8 cellular contexts compared by ENCODE assay signal in the genomic region with DNA sequence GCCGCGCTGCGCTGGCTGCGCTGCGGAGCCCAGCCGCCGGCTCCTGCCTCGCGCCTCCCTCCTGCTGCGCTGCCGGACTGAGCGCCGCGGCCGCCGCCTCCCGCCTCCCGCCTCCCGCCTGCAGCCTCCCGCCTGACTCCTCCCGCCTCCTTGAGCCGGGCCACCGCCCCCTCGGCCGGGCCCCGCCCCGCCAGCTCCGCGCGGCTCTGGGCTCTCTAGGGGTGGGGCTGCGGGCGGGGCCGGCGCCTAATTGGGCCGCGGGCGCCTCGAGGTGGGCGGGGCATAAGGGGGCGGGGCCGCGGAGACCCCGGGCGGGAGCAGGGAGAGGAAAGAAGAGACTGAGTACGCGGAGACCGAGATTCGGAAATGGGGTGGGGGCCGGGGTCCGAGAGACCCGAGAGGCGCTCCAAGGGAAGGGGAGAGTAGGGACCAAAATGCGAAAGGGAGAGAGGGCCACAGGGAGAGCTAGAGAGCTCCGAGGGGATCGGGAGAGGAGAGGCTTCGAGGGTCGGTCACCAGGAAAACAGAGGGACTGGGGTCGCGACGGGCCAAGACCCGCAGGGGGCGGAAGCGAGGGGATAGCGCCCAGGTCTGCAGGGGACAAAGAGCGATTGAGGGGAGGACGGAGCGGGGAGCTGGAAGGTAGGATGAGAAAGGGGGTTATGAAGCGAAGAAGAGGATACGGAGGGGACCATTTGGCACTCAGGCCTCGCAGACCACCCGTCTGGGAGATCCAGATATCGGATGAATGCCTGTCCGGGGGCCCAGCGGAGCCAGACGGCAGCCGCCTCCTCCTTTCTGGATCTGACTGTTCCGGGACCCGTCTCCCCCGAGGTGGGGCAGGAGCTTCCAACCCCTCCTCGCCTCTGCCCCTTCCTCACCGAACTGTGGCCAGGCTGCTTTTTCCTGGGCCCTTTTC. TPM values are rescaled to one million over a fixed set of nuclear protein-coding genes. Genes with fewer than 3 reads are reported as not detected.
A peak's percentile ranks its signal among the peaks of the same experiment; 100 is the strongest.
DNase-seq lines count a peak whose midpoint lies in the region; ATAC-seq, FAIRE-seq and TF ChIP-seq lines count a peak whose summit lies in the region.

A gene (minus strand): TSS at position 79 of the 919 bp plus-strand sequence. CDS start 255 bp downstream, outside the sequence.

- ATAC-seq in GM21717 (IDR thresholded peaks at IDR 0.05; ENCODE audit: unreplicated experiment): peak; percentile 70
- peak; percentile 88 for ATAC-seq in stimulated activated naive CD8-positive, alpha-beta T cell treated with anti-CD3 and anti-CD28 coated beads, Interleukin-15, Interleukin-2, amounts not matched to agents 100 U/mL and 50 U/mL, for 24 hours

- TF ChIP-seq CTCF in D721Med (IDR thresholded peaks at IDR 0.05; ENCODE audit: insufficient read depth, missing control alignments): peak; percentile 7
- no peak for TF ChIP-seq CTCF in fibroblast of villous mesenchyme (IDR thresholded peaks at IDR 0.05; ENCODE audit: insufficient read depth, low read depth, low read length)
- peak; percentile 53 for TF ChIP-seq CTCF in neural crest cell (conservative IDR thresholded peaks at IDR 0.05)

- H3K4me1 Mint-ChIP-seq in neural crest cell: peaks cover 20% of the 10 kb centered on the region

- no peaks in the 10 kb centered on the region for H3K9me3 Mint-ChIP-seq in neural crest cell

- DNase-seq in D721Med (ENCODE audit: insufficient read length, low spot score) (peak; percentile 98), KG1 (lab: John Stamatoyannopoulos, UW) (peak; percentile 42), RPMI8226 (peak; percentile 94), fibroblast of villous mesenchyme (ENCODE audit: low read depth) (peak; percentile 91), neural crest cell (ENCODE audit: low read depth, low spot score) (peak; percentile 85)
- peak; percentile 81 for DNase-seq in activated T-helper 9 cell treated with anti-CD3 and anti-CD28 coated beads, Interleukin-2, amount 50 U/mL, for 16 hours (ENCODE audit: low read depth)
- peak; percentile 94 for DNase-seq in stimulated activated naive CD8-positive, alpha-beta T cell treated with anti-CD3 and anti-CD28 coated beads, Interleukin-15, Interleukin-2, amounts not matched to agents 100 U/mL and 50 U/mL, for 24 hours

- H3K27ac Mint-ChIP-seq in neural crest cell (ENCODE audit: unreplicated experiment): peak within 1 kb of the TSS; percentile 83

- peak within 1 kb of the TSS; percentile 87 for H3K4me3 Mint-ChIP-seq in neural crest cell

- no peak for FAIRE-seq in D721Med (lab: Jason Lieb, UNC)

- H3K27me3 Mint-ChIP-seq in neural crest cell (ENCODE audit: low read depth): peaks cover 86% of the 10 kb centered on the region

- H3K36me3 Mint-ChIP-seq in neural crest cell (ENCODE audit: low read depth): no peaks in the 10 kb centered on the region

- H3K4me3 ChIP-seq in fibroblast of villous mesenchyme (ENCODE audit: low read depth, low read length): peak within 1 kb of the TSS; percentile 62

RNA-seq across cellular contexts. Expression of the gene that starts here (rescaled TPM):
- total RNA-seq in fibroblast of villous mesenchyme (0.43 and 0.97 TPM in 2 replicates), neural crest cell (7.1 and 7.7 TPM in 2 replicates)

Comparison
In these comparisons a context has a peak if more than half of its experiments do, and no peak if none do; other contexts are left out.
1. Peak in every context shown above with its lines: DNase-seq, ATAC-seq and H3K4me3 ChIP-seq.
2. Peak in DNase-seq and H3K4me3 ChIP-seq in fibroblast of villous mesenchyme; RNA of the gene not detected or under 1 TPM.
3. DNase-seq: peak in every context shown above with its lines; median percentile 98 in D721Med; 94 in RPMI8226; 94 in stimulated activated naive CD8-positive, alpha-beta T cell treated with anti-CD3 and anti-CD28 coated beads, Interleukin-15, Interleukin-2, amounts not matched to agents 100 U/mL and 50 U/mL, for 24 hours; 91 in fibroblast of villous mesenchyme; 85 in neural crest cell; 81 in activated T-helper 9 cell treated with anti-CD3 and anti-CD28 coated beads, Interleukin-2, amount 50 U/mL, for 16 hours; 42 in KG1.